Comparison of ENCODE assay signal across 8 cellular contexts in the genomic region with DNA sequence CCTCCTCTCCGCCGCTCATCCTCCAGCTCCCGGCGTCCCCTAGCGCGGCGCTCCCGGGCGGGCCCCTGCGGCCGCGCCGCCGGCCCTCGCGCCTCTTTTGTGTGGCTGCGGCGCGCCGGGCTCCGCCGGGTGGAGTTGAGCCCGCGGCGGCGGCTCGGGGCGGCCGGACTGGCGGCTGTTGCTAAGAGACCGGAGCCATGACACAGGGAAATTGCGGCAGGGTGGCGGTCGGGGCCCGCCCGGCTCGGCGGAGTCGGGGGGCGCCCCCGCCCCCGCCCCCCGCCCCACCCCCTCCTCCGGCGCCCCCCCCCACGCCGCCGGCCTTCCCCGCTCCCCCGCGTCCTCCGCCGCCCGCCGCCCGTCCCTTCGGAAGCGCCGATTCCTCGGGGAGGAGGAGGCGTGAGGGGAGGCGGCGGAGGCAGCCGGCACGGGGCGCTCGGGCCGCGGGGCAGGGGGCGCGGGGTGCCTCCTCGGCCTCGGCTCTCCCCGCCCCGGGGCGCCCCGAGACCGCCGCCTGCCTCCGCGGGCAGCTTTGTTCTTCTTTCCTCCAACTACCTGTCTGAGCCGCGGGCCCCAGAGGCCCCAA. TPM values are rescaled to one million over a fixed set of nuclear protein-coding genes. Genes with fewer than 3 reads are reported as not detected.
A peak's percentile ranks its signal among the peaks of the same experiment; 100 is the strongest.
DNase-seq lines count a peak whose midpoint lies in the region; ATAC-seq and TF ChIP-seq lines count a peak whose summit lies in the region.

A gene (minus strand): TSS at position 223 of the 586 bp plus-strand sequence. CDS start 3,459 bp downstream, outside the sequence.

- peaks cover 0 to 10% (median 0%) of the 10 kb centered on the region in 7 donors for H3K9me3 Mint-ChIP-seq in CD4-positive, CD25-positive, alpha-beta regulatory T cell
- H3K9me3 Mint-ChIP-seq in activated T-cell treated with anti-CD3 and anti-CD28 coated beads, Interleukin-2, amount 50 U/mL, for 24 hours, result no peaks in the 10 kb centered on the region

- TF ChIP-seq CTCF in spleen (IDR thresholded peaks at IDR 0.05 in 8 of 11, conservative IDR thresholded peaks at IDR 0.05 in 3 of 11), result no peak

- 1 to 4% (median 1%) methylated on average over 4 to 82 of the region's 83 CpGs for WGBS in spleen, 5 donors

- no peaks in the 10 kb centered on the region for H3K9me3 ChIP-seq in CD4-positive, CD25-positive, alpha-beta regulatory T cell (ENCODE audit: control insufficient read depth in 2 of 2, low read length in 2 of 2)
- H3K9me3 ChIP-seq in iPS-18c (ENCODE audit: control insufficient read depth, insufficient read depth, low read length) (no peaks in the 10 kb centered on the region), spleen (no peaks in the 10 kb centered on the region)

- H3K27ac Mint-ChIP-seq in CD4-positive, CD25-positive, alpha-beta regulatory T cell, result no peak within 1 kb of the TSS
- no peak within 1 kb of the TSS for H3K27ac Mint-ChIP-seq in activated T-cell treated with anti-CD3 and anti-CD28 coated beads, Interleukin-2, amount 50 U/mL, for 24 hours

- H3K36me3 Mint-ChIP-seq in CD4-positive, CD25-positive, alpha-beta regulatory T cell, result no peaks in the 10 kb centered on the region
- H3K36me3 Mint-ChIP-seq in activated T-cell treated with anti-CD3 and anti-CD28 coated beads, Interleukin-2, amount 50 U/mL, for 24 hours (ENCODE audit: low read depth), result no peaks in the 10 kb centered on the region

- intact Hi-C loops in spleen (cut with DNase I; ENCODE audit: low total_unique reads), result no loop called here

- no peak within 1 kb of the TSS for H3K27ac ChIP-seq in CD4-positive, CD25-positive, alpha-beta regulatory T cell (ENCODE audit: insufficient read depth, low read length, poor library complexity, severe bottlenecking)
- H3K27ac ChIP-seq in spleen, result peak within 1 kb of the TSS; percentile 19 to 80 (median 73)

- no peak for TF ChIP-seq POLR2A in spleen (IDR thresholded peaks at IDR 0.05)

- no peak within 1 kb of the TSS for H3K4me3 ChIP-seq in CD4-positive, CD25-positive, alpha-beta regulatory T cell (ENCODE audit: low read depth, low read length)
- H3K4me3 ChIP-seq in iPS-18c (ENCODE audit: insufficient read depth, low read depth, low read length) (peak within 1 kb of the TSS; percentile 74), spleen (peak within 1 kb of the TSS; percentile 28 to 67 (median 42))

- peaks cover 32% of the 10 kb centered on the region for H3K27me3 ChIP-seq in CD4-positive, CD25-positive, alpha-beta regulatory T cell (ENCODE audit: control insufficient read depth, insufficient read depth, low read length)
- peaks cover 5 to 89% (median 71%) of the 10 kb centered on the region in 7 donors for H3K27me3 ChIP-seq in spleen (replicated peaks in 1 of 7)

- peaks cover 2% of the 10 kb centered on the region for H3K4me1 ChIP-seq in CD4-positive, CD25-positive, alpha-beta regulatory T cell (ENCODE audit: control insufficient read depth, insufficient read depth, low read length, poor library complexity, severe bottlenecking)
- H3K4me1 ChIP-seq in spleen, result peaks cover 0 to 38% (median 17%) of the 10 kb centered on the region in 6 donors

- peaks cover 70% of the 10 kb centered on the region for H3K27me3 Mint-ChIP-seq in CD4-positive, CD25-positive, alpha-beta regulatory T cell
- peaks cover 72% of the 10 kb centered on the region for H3K27me3 Mint-ChIP-seq in activated T-cell treated with anti-CD3 and anti-CD28 coated beads, Interleukin-2, amount 50 U/mL, for 24 hours

- no peaks in the 10 kb centered on the region for H3K36me3 ChIP-seq in CD4-positive, CD25-positive, alpha-beta regulatory T cell (ENCODE audit: control insufficient read depth, insufficient read depth, low read length)
- no peaks in the 10 kb centered on the region for H3K36me3 ChIP-seq in spleen

- no peak for DNase-seq in CD4-positive, CD25-positive, alpha-beta regulatory T cell
- no peak for DNase-seq in activated T-cell treated with anti-CD3 and anti-CD28 coated beads, Interleukin-2, amount 50 U/mL, for 24 hours
- no peak for DNase-seq in spleen
- no peak for DNase-seq in SIG-M5 (lab: John Stamatoyannopoulos, UW)

- H3K4me3 Mint-ChIP-seq in CD4-positive, CD25-positive, alpha-beta regulatory T cell, result peak within 1 kb of the TSS in 3 of 4 donors; percentile 28 to 58 (median 47)
- H3K4me3 Mint-ChIP-seq in activated T-cell treated with anti-CD3 and anti-CD28 coated beads, Interleukin-2, amount 50 U/mL, for 24 hours, result peak within 1 kb of the TSS; percentile 35

- ATAC-seq in CD4-positive, CD25-positive, alpha-beta regulatory T cell (ENCODE audit: low read depth in 2 of 2), result no peak
- ATAC-seq in GM19452 (IDR thresholded peaks at IDR 0.05; ENCODE audit: unreplicated experiment) (peak; percentile 37), HG03095 (IDR thresholded peaks at IDR 0.05; ENCODE audit: unreplicated experiment) (no peak), GM18873 (IDR thresholded peaks at IDR 0.05; ENCODE audit: low FRiP score, unreplicated experiment) (no peak)

- H3K4me1 Mint-ChIP-seq in CD4-positive, CD25-positive, alpha-beta regulatory T cell, result peaks cover 0 to 15% (median 3%) of the 10 kb centered on the region in 4 donors
- peaks cover 11% of the 10 kb centered on the region for H3K4me1 Mint-ChIP-seq in activated T-cell treated with anti-CD3 and anti-CD28 coated beads, Interleukin-2, amount 50 U/mL, for 24 hours (ENCODE audit: low read depth)

RNA-seq across cellular contexts. Expression of the gene that starts here (rescaled TPM):
- total RNA-seq in CD4-positive, CD25-positive, alpha-beta regulatory T cell, result not detected
- polyA plus RNA-seq in CD4-positive, CD25-positive, alpha-beta regulatory T cell, result not detected
- total RNA-seq in spleen, result 1 to 10 TPM in 5 of 7 donors, under 1 TPM in 2; 0.59 to 2.5 (median 1.5) TPM
- under 1 TPM; 0.09 to 0.27 (median 0.19) TPM for polyA plus RNA-seq in spleen
